Comparison of ENCODE assay signal across 1 cellular context in the genomic region with DNA sequence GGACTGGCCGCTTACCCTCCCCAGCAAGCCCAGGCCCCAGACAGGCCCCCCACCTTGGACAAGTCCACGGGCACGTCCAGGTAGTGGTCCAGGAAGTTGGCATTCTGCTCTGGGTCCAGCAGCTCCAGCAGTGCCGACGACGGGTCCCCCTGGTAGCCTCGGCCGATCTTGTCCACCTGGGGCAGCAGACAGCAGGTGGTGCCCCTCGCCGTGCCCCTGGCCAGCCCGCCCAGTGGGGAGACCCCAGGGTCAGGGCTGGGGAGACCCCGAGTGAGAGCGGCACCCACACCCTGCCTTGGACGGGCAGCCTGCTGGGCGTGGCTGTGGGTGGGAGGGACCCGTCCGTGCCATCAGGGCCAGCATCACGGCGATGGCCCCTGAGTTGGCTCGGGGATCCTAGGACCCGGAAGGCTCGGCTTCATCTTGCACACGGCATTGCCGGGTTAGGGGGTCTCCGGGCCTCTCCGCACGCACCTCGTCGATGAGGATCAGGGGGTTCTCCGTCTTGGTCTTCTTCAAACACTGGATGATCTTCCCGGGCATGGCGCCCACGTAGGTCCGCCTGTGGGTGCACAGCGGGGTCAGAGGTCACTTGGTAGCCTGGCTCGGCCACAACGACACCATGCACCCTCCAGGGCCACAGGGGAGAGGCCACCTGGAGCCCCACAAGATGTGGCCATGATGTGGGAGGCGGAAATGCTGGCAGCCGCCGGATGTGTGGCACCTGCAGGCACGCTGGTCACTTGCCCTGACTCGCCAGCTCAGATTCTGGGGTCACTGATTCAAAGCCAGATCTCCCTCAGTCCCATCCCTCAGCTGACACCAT.
TF ChIP-seq lines count a peak whose summit lies in the region.

No MANE protein-coding gene starts in this region.

TF ChIP-seq in H1, 55 proteins besides CTCF, POLR2A, EP300 and RAD21:
- TF ChIP-seq PHF8 (conservative IDR thresholded peaks at IDR 0.05; ENCODE audit: low read depth, low read length), result no peak
- peak; percentile 12; the same call in 1 of the 2 replicates for TF ChIP-seq POLR2AphosphoS5 (IDR thresholded peaks at IDR 0.05; ENCODE audit: low read depth, low read length)
- no peak for TF ChIP-seq TAF7 (optimal IDR thresholded peaks at IDR 0.05; ENCODE audit: borderline replicate concordance, low read depth, low read length)
